In genomic region chr17:50950002-50950877, GRCh38 we compare ENCODE assay signal across 1 cellular context.
A peak's percentile ranks its signal among the peaks of the same experiment; 100 is the strongest.
TF ChIP-seq lines count a peak whose summit lies in the region.

No MANE protein-coding gene starts in this region.

TF ChIP-seq in K562, 482 proteins besides CTCF, POLR2A, EP300 and RAD21 (continued from another document):
- TF ChIP-seq U2AF2 (optimal IDR thresholded peaks at IDR 0.05; ENCODE audit: low read depth, low read length) (no peak), ELF4 (CRISPR knock-in tag; IDR thresholded peaks at IDR 0.05) (no peak), ZNF79 (CRISPR knock-in tag; IDR thresholded peaks at IDR 0.05; ENCODE audit: low read depth) (no peak), POLR3G (IDR thresholded peaks at IDR 0.05; ENCODE audit: extremely low read depth, insufficient read length, insufficient replicate concordance) (no peak), CBX3 (IDR thresholded peaks at IDR 0.05; ENCODE audit: borderline replicate concordance in 1 of 2, low read length in 2 of 2) (no peak), MLX (CRISPR knock-in tag; conservative IDR thresholded peaks at IDR 0.05) (peak in 1 of 2 experiments; percentile 55; a peak in 1 of 4 replicates), BRF2 (IDR thresholded peaks at IDR 0.05; ENCODE audit: borderline replicate concordance, insufficient read depth, insufficient read length) (no peak), OTX1 (CRISPR knock-in tag; IDR thresholded peaks at IDR 0.05) (no peak), CEBPG (CRISPR knock-in tag; IDR thresholded peaks at IDR 0.05) (no peak), CEBPG (tag; conservative IDR thresholded peaks at IDR 0.05 in 1 of 2, IDR thresholded peaks at IDR 0.05 in 1 of 2) (no peak), MTF1 (CRISPR knock-in tag; IDR thresholded peaks at IDR 0.05; ENCODE audit: borderline replicate concordance) (no peak), MEIS2 (IDR thresholded peaks at IDR 0.05; ENCODE audit: partially characterized antibody) (peak; percentile 84), ZNF121 (CRISPR knock-in tag; conservative IDR thresholded peaks at IDR 0.05) (no peak), ARID2 (IDR thresholded peaks at IDR 0.05) (peak; percentile 92), ZNF224 (CRISPR knock-in tag; IDR thresholded peaks at IDR 0.05) (no peak), DPF2 (IDR thresholded peaks at IDR 0.05) (peak; percentile 83), ZKSCAN3 (CRISPR knock-in tag; IDR thresholded peaks at IDR 0.05) (no peak), RBM34 (IDR thresholded peaks at IDR 0.05; ENCODE audit: borderline replicate concordance, insufficient read depth, low read length) (no peak), PRDM10 (IDR thresholded peaks at IDR 0.05; ENCODE audit: partially characterized antibody) (peak; percentile 35), TAF1 (IDR thresholded peaks at IDR 0.05; ENCODE audit: control insufficient read depth, extremely low read depth, insufficient read depth, low read length, severe bottlenecking) (no peak), DEAF1 (CRISPR knock-in tag; IDR thresholded peaks at IDR 0.05) (peak; percentile 92), IRF9 (tag; IDR thresholded peaks at IDR 0.05) (no peak), HNRNPL (IDR thresholded peaks at IDR 0.05; ENCODE audit: low read depth, low read length) (no peak), ZNF76 (CRISPR knock-in tag; IDR thresholded peaks at IDR 0.05; ENCODE audit: borderline replicate concordance) (no peak), CGGBP1 (CRISPR knock-in tag; IDR thresholded peaks at IDR 0.05) (no peak), MCM5 (IDR thresholded peaks at IDR 0.05; ENCODE audit: low read depth) (no peak), POLR2AphosphoS2 (IDR thresholded peaks at IDR 0.05; ENCODE audit: low read length) (no peak), DACH1 (IDR thresholded peaks at IDR 0.05; ENCODE audit: partially characterized antibody) (no peak), CBX2 (IDR thresholded peaks at IDR 0.05; ENCODE audit: insufficient read depth, low read length, poor library complexity, severe bottlenecking) (no peak), TCF3 (CRISPR knock-in tag; IDR thresholded peaks at IDR 0.05) (no peak), MEF2A (IDR thresholded peaks at IDR 0.05; ENCODE audit: control insufficient read depth, low read depth, low read length) (peak; percentile 99), ZNF134 (CRISPR knock-in tag; conservative IDR thresholded peaks at IDR 0.05) (no peak)
